In the genomic region with DNA sequence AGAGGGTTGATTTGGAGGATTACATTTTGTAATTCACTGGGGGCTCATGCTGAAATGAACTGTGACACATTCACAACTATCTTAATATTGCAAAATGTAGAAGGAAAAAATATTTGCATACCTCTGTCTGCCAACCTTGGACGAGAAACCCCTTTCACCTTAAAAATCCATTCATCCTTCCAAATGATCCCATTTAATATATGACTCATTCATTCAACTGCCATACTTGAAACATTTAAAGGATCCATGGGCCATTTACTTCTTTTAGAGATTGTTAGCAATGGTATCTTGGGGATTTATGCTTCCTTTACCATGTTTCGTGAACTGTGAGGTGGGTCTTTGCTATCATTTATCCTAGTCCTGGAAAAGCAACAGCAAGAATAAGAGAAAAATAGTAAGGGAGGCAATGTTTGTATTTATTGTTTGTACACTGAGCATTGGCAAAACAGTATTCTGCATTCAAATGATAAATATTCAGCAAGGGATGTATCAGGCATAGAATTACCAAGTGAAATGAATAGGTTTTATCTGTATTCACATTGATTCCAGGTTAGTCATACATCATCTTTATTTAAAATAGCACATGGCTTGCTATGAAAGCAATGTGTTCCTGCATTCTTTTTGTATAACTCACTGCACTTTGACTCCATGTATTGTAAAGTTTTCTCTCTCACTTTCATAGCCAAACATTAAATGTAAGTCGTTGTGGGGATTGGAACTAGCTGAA, we compare ENCODE assay signal across 14 cellular contexts.
DNase-seq lines count a peak whose midpoint lies in the region; ATAC-seq, FAIRE-seq and TF ChIP-seq lines count a peak whose summit lies in the region.
"Had no signal": no experiment of that assay in that cellular context is flagged by ENCODE, and none has a peak within 500 bp of the region (broad histone marks: within the 10 kb centered on the region; RNA-seq: fewer than 3 reads in every experiment).

No MANE protein-coding gene starts in this region.

- no peak overlapping the region for H2AFZ ChIP-seq in HepG2 (ENCODE audit: low read length)

- H3K27ac Mint-ChIP-seq in activated T-cell treated with anti-CD3 and anti-CD28 coated beads, Interleukin-2, amount 50 U/mL, for 24 hours = no peak overlapping the region
- H3K27ac Mint-ChIP-seq: activated naive CD8-positive, alpha-beta T cell treated with anti-CD3 and anti-CD28 coated beads, Interleukin-2, amount 10 ng/mL, durations not matched to agents 7 days and 5 days; naive thymus-derived CD4-positive, alpha-beta T cell had no signal

- no TSS peak for BruUV-seq in HepG2 (replicated peaks; lab: Mats Ljungman, UMichigan)

- DNase-seq in HepG2 (ENCODE audit: low spot score) = peak; percentile 17
- no peak for DNase-seq in right lobe of liver
- DNase-seq in astrocyte of the cerebellum (ENCODE audit: low read depth) = peak; percentile 68
- peak; percentile 52 for DNase-seq in glomerular visceral epithelial cell (ENCODE audit: extremely low spot score)
- peak; percentile 42 for DNase-seq in urothelium cell line (ENCODE audit: low spot score)
- DNase-seq in activated T-cell treated with anti-CD3 and anti-CD28 coated beads, Interleukin-2, amount 50 U/mL, for 24 hours = no peak
- DNase-seq in upper lobe of left lung = no peak
- DNase-seq: activated naive CD8-positive, alpha-beta T cell treated with anti-CD3 and anti-CD28 coated beads, Interleukin-2, amount 10 ng/mL, durations not matched to agents 7 days and 5 days; DND-41; naive thymus-derived CD4-positive, alpha-beta T cell; NCI-H446 treated with DMSO at 0.1 percent for 48 hours had no signal

- no peak for TF ChIP-seq RAD21 in HepG2 (CRISPR knock-in tag; IDR thresholded peaks at IDR 0.05)

- TF ChIP-seq CTCF in HepG2 (CRISPR knock-in tag; IDR thresholded peaks at IDR 0.05) = no peak
- TF ChIP-seq CTCF in right lobe of liver (IDR thresholded peaks at IDR 0.05) = no peak
- no peak for TF ChIP-seq CTCF in astrocyte of the cerebellum (IDR thresholded peaks at IDR 0.05; ENCODE audit: low read depth, low read length, missing control alignments)
- TF ChIP-seq CTCF in upper lobe of left lung (IDR thresholded peaks at IDR 0.05) = no peak

- ATAC-seq in HepG2 = no peak
- ATAC-seq in right lobe of liver = no peak
- ATAC-seq in GM18520 (IDR thresholded peaks at IDR 0.05; ENCODE audit: unreplicated experiment) = no peak
- ATAC-seq in upper lobe of left lung (ENCODE audit: low FRiP score in 2 of 2) = no peak
- ATAC-seq: naive thymus-derived CD4-positive, alpha-beta T cell; Right ventricle myocardium inferior had no signal

- H3K27ac ChIP-seq in HepG2 (ENCODE audit: extremely low read length, insufficient read depth, low read length) (no peak overlapping the region), right lobe of liver (no peak overlapping the region), upper lobe of left lung (no peak overlapping the region)
- H3K27ac ChIP-seq: skin epidermis had no signal

- H3K36me3 Mint-ChIP-seq in activated T-cell treated with anti-CD3 and anti-CD28 coated beads, Interleukin-2, amount 50 U/mL, for 24 hours (ENCODE audit: low read depth) = no peaks in the 10 kb centered on the region
- H3K36me3 Mint-ChIP-seq: activated naive CD8-positive, alpha-beta T cell treated with anti-CD3 and anti-CD28 coated beads, Interleukin-2, amount 10 ng/mL, durations not matched to agents 7 days and 5 days had no signal

- WGBS in HepG2 (ENCODE audit: low lambda C conversion rate) = 3% methylated on average over 3 of the region's 3 CpGs
- 43% methylated on average over 3 of the region's 3 CpGs for WGBS in right lobe of liver (ENCODE audit: insufficient coverage, low coverage, low lambda C conversion rate, missing lambda C conversion rate)
- WGBS in upper lobe of left lung, 2 donors = 72 to 74% methylated on average over 3 of the region's 3 CpGs

- CTCF ChIA-PET in HepG2 (lab: Yijun Ruan, JAX; ENCODE audit: low intra/inter-chr PET ratio, low total read pairs) = no interaction called here

- in situ Hi-C loops in HepG2 (cut with HindIII; ENCODE audit: extremely low pct_ligation_motif_present, low pct_unique_long_range_greater_than_20kb) = no loop called here
- in situ Hi-C loops in astrocyte of the cerebellum (cut with HindIII; ENCODE audit: low sequenced_read_pairs) = no loop called here

- H3K36me3 ChIP-seq in HepG2 (replicated peaks in 1 of 2; ENCODE audit: control insufficient read depth in 1 of 2, insufficient read depth in 2 of 2, low read length in 2 of 2) = no peaks in the 10 kb centered on the region
- no peaks in the 10 kb centered on the region for H3K36me3 ChIP-seq in right lobe of liver
- no peaks in the 10 kb centered on the region for H3K36me3 ChIP-seq in upper lobe of left lung

- no peaks in the 10 kb centered on the region for H3K79me2 ChIP-seq in HepG2 (ENCODE audit: insufficient read depth, low read length)

- no peaks in the 10 kb centered on the region for H3K4me1 Mint-ChIP-seq in activated T-cell treated with anti-CD3 and anti-CD28 coated beads, Interleukin-2, amount 50 U/mL, for 24 hours (ENCODE audit: low read depth)
- H3K4me1 Mint-ChIP-seq: activated naive CD8-positive, alpha-beta T cell treated with anti-CD3 and anti-CD28 coated beads, Interleukin-2, amount 10 ng/mL, durations not matched to agents 7 days and 5 days; naive thymus-derived CD4-positive, alpha-beta T cell had no signal

- peaks cover 5% of the 10 kb centered on the region for H3K9me3 Mint-ChIP-seq in activated T-cell treated with anti-CD3 and anti-CD28 coated beads, Interleukin-2, amount 50 U/mL, for 24 hours

- H3K9me3 ChIP-seq in HepG2 (ENCODE audit: low read length) (no peaks in the 10 kb centered on the region), right lobe of liver (no peaks in the 10 kb centered on the region), upper lobe of left lung (no peaks in the 10 kb centered on the region)

- no peaks in the 10 kb centered on the region for H3K4me1 ChIP-seq in HepG2 (ENCODE audit: insufficient read depth, low read length)
- H3K4me1 ChIP-seq in right lobe of liver = no peaks in the 10 kb centered on the region
- no peaks in the 10 kb centered on the region for H3K4me1 ChIP-seq in upper lobe of left lung

- H3K27me3 ChIP-seq in HepG2 (ENCODE audit: control insufficient read depth in 1 of 2, insufficient read depth in 2 of 2, low read length in 2 of 2) (no peaks in the 10 kb centered on the region), right lobe of liver (no peaks in the 10 kb centered on the region), upper lobe of left lung (no peaks in the 10 kb centered on the region)

- intact Hi-C loops in HepG2 (cut with micrococcal nuclease; ENCODE audit: unreplicated experiment) (no loop called here), right lobe of liver (cut with DNase I) (no loop called here)

- H3K27me3 Mint-ChIP-seq in activated T-cell treated with anti-CD3 and anti-CD28 coated beads, Interleukin-2, amount 50 U/mL, for 24 hours = no peaks in the 10 kb centered on the region
- H3K27me3 Mint-ChIP-seq: activated naive CD8-positive, alpha-beta T cell treated with anti-CD3 and anti-CD28 coated beads, Interleukin-2, amount 10 ng/mL, durations not matched to agents 7 days and 5 days; naive thymus-derived CD4-positive, alpha-beta T cell had no signal

- FAIRE-seq in HepG2 (lab: Jason Lieb, UNC) (no peak), urothelium cell line (lab: Jason Lieb, UNC) (peak; percentile 9)

- TF ChIP-seq EP300 in HepG2 (IDR thresholded peaks at IDR 0.05; ENCODE audit: low read depth in 2 of 2, low read length in 2 of 2) = no peak
- no peak for TF ChIP-seq EP300 in HepG2 (CRISPR knock-in tag; IDR thresholded peaks at IDR 0.05; ENCODE audit: borderline replicate concordance)
- TF ChIP-seq EP300 in upper lobe of left lung (IDR thresholded peaks at IDR 0.05) = no peak

- TF ChIP-seq POLR2A in HepG2 (IDR thresholded peaks at IDR 0.05; ENCODE audit: insufficient read depth in 1 of 2, low read depth in 2 of 2, low read length in 2 of 2) = no peak
- no peak for TF ChIP-seq POLR2A in right lobe of liver (IDR thresholded peaks at IDR 0.05)
- TF ChIP-seq POLR2A in upper lobe of left lung (IDR thresholded peaks at IDR 0.05) = no peak

- H3K9ac ChIP-seq in HepG2 (ENCODE audit: insufficient read depth, low read depth, low read length) = no peak overlapping the region

- POLR2A ChIA-PET in HepG2 (lab: Yijun Ruan, JAX) = no interaction called here

- no peak overlapping the region for H3K4me3 Mint-ChIP-seq in activated T-cell treated with anti-CD3 and anti-CD28 coated beads, Interleukin-2, amount 50 U/mL, for 24 hours
- H3K4me3 Mint-ChIP-seq: activated naive CD8-positive, alpha-beta T cell treated with anti-CD3 and anti-CD28 coated beads, Interleukin-2, amount 10 ng/mL, durations not matched to agents 7 days and 5 days; naive thymus-derived CD4-positive, alpha-beta T cell had no signal

- H3K4me3 ChIP-seq in HepG2 (replicated peaks in 1 of 3; ENCODE audit: insufficient read depth in 1 of 3, low read depth in 2 of 3, low read length in 3 of 3) = no peak overlapping the region
- H3K4me3 ChIP-seq in right lobe of liver = no peak overlapping the region
- no peak overlapping the region for H3K4me3 ChIP-seq in astrocyte of the cerebellum (ENCODE audit: low read depth, low read length)
- no peak overlapping the region for H3K4me3 ChIP-seq in upper lobe of left lung
- H3K4me3 ChIP-seq: skin epidermis had no signal

- no peaks in the 10 kb centered on the region for H4K20me1 ChIP-seq in HepG2 (ENCODE audit: insufficient read depth, low read length)

- no peak overlapping the region for H3K4me2 ChIP-seq in HepG2 (ENCODE audit: low read depth, low read length)

TF ChIP-seq in HepG2, 621 proteins besides CTCF, POLR2A, EP300 and RAD21:
- TF ChIP-seq, protein P1, sequence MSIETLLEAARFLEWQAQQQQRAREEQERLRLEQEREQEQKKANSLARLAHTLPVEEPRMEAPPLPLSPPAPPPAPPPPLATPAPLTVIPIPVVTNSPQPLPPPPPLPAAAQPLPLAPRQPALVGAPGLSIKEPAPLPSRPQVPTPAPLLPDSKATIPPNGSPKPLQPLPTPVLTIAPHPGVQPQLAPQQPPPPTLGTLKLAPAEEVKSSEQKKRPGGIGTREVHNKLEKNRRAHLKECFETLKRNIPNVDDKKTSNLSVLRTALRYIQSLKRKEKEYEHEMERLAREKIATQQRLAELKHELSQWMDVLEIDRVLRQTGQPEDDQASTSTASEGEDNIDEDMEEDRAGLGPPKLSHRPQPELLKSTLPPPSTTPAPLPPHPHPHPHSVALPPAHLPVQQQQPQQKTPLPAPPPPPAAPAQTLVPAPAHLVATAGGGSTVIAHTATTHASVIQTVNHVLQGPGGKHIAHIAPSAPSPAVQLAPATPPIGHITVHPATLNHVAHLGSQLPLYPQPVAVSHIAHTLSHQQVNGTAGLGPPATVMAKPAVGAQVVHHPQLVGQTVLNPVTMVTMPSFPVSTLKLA (IDR thresholded peaks at IDR 0.05) = peak; percentile 57
- TF ChIP-seq ZMYM2 (CRISPR knock-in tag; IDR thresholded peaks at IDR 0.05) = no peak
TF ChIP-seq in HepG2: peak in this region for 1.

Comparison
In these comparisons a context has a peak if more than half of its experiments do, and no peak if none do; other contexts are left out.
1. DNase-seq: peak in HepG2 (single experiment), astrocyte of the cerebellum (single experiment), glomerular visceral epithelial cell (single experiment) and urothelium cell line (single experiment); none in right lobe of liver (0 of 3), activated T-cell treated with anti-CD3 and anti-CD28 coated beads, Interleukin-2, amount 50 U/mL, for 24 hours (single experiment) and upper lobe of left lung (0 of 2).